14 cellular contexts compared by ENCODE assay signal in the genomic region with DNA sequence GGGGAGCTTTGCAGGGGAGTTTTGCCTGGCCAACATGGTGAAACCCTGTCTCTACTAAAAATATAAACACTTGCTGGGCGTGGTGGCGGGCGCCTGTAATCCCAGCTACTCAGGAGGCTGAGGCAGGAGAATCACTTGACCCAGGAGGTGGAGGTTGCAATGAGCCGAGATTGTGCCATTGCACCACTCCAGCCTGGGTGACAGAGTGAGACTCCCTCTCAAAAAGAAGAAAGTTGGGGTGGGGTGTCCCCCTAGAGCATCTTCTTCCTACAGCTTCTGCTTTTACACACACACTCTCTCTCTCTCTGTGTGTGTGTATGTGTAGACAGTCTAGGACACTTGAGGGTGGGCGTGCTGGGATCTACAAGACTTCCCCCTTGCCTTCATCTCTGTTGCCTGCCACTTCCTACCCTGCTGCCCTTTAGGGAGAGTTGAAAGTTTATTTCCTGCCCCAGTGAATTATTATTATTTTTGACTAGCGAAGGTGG. TPM values are rescaled to one million over a fixed set of nuclear protein-coding genes. Genes with fewer than 3 reads are reported as not detected.
DNase-seq lines count a peak whose midpoint lies in the region; ATAC-seq, FAIRE-seq and TF ChIP-seq lines count a peak whose summit lies in the region.
"Had no signal": no experiment of that assay in that cellular context is flagged by ENCODE, and none has a peak within 500 bp of the region (broad histone marks: within the 10 kb centered on the region; RNA-seq: fewer than 3 reads in every experiment).

No MANE protein-coding gene starts in this region.

- TF ChIP-seq CTCF in GM12878 (IDR thresholded peaks at IDR 0.05 in 2 of 3, conservative IDR thresholded peaks at IDR 0.05 in 1 of 3; ENCODE audit: control insufficient read depth in 2 of 3, extremely low read depth in 1 of 3, insufficient read depth in 1 of 3, low read depth in 3 of 3, low read length in 3 of 3) (no peak), type B pancreatic cell (conservative IDR thresholded peaks at IDR 0.05) (no peak), A673 (conservative IDR thresholded peaks at IDR 0.05; ENCODE audit: low read depth, low read length) (no peak)

- H3K9me3 Mint-ChIP-seq in activated naive CD4-positive, alpha-beta T cell treated with anti-CD3 and anti-CD28 coated beads, Interleukin-2, amount 50 U/mL, for 24 hours, result no peaks in the 10 kb centered on the region
- H3K9me3 Mint-ChIP-seq in type B pancreatic cell, result no peaks in the 10 kb centered on the region
- H3K9me3 Mint-ChIP-seq: CD8-positive, alpha-beta memory T cell; nephron had no signal

- H4K20me1 ChIP-seq in GM12878 (ENCODE audit: control insufficient read depth, insufficient read depth), result no peaks in the 10 kb centered on the region

- no peak for TF ChIP-seq POLR2A in GM12878 (IDR thresholded peaks at IDR 0.05; ENCODE audit: low read depth, low read length)

- peak overlapping the region; percentile 19 for H3K4me3 Mint-ChIP-seq in activated naive CD4-positive, alpha-beta T cell treated with anti-CD3 and anti-CD28 coated beads, Interleukin-2, amount 50 U/mL, for 24 hours
- H3K4me3 Mint-ChIP-seq in type B pancreatic cell, result no peak overlapping the region
- H3K4me3 Mint-ChIP-seq: CD8-positive, alpha-beta memory T cell; nephron had no signal

- H3K4me1 Mint-ChIP-seq in activated naive CD4-positive, alpha-beta T cell treated with anti-CD3 and anti-CD28 coated beads, Interleukin-2, amount 50 U/mL, for 24 hours, result peaks cover 18% of the 10 kb centered on the region
- H3K4me1 Mint-ChIP-seq in type B pancreatic cell (ENCODE audit: unreplicated experiment), result peaks cover 14% of the 10 kb centered on the region

- CTCF ChIA-PET in GM12878 (lab: Yijun Ruan, JAX), result interaction anchor here (0.6 to 21.2 kb wide), 10 partner anchors 8 to 697 kb away, joined by 3 to 930 read pairs (median 4); no protein-coding TSS in a partner anchor
- CTCF ChIA-PET in A673 (lab: Charles Lee), result no interaction called here

- H3K4me2 ChIP-seq in GM12878 (ENCODE audit: control insufficient read depth, insufficient read depth), result peak overlapping the region; percentile 65; the same call in 1 of the 2 replicates

- H3K9me3 ChIP-seq in HUES6 (ENCODE audit: control insufficient read depth, insufficient read depth, low read depth, low read length), result no peaks in the 10 kb centered on the region
- no peaks in the 10 kb centered on the region for H3K9me3 ChIP-seq in GM12878 (replicated peaks; ENCODE audit: control insufficient read depth, insufficient read depth, low read length)
- no peaks in the 10 kb centered on the region for H3K9me3 ChIP-seq in A673 (ENCODE audit: low read depth, low read length, poor library complexity, severe bottlenecking)
- H3K9me3 ChIP-seq: thoracic aorta had no signal

- POLR2A ChIA-PET in GM12878 (lab: Charles Lee), result interaction anchor here (0.6 to 2.3 kb wide), 11 partner anchors 9 to 291 kb away, joined by 3 to 11 read pairs (median 5); partner anchors contain the start of gene PLAU
- POLR2A ChIA-PET in A673 (lab: Charles Lee; ENCODE audit: low non-redundant PET), result no interaction called here

- in situ Hi-C loops in GM12878 (cut with MboI), result no loop called here

- H3K9ac ChIP-seq in HUES6 (ENCODE audit: low read length), result no peak overlapping the region
- no peak overlapping the region; the same call in 1 of the 2 replicates for H3K9ac ChIP-seq in GM12878 (ENCODE audit: control insufficient read depth, insufficient read depth, low read length)
- H3K9ac ChIP-seq: GM23248 had no signal

- TF ChIP-seq RAD21 in GM12878 (IDR thresholded peaks at IDR 0.05; ENCODE audit: insufficient read depth, low read depth, low read length), result no peak

- peak overlapping the region; percentile 82 for H3K27ac Mint-ChIP-seq in activated naive CD4-positive, alpha-beta T cell treated with anti-CD3 and anti-CD28 coated beads, Interleukin-2, amount 50 U/mL, for 24 hours
- peak overlapping the region; percentile 51 for H3K27ac Mint-ChIP-seq in type B pancreatic cell

- intact Hi-C loops in GM12878 (cut with micrococcal nuclease; ENCODE audit: unreplicated experiment) (no loop called here), A673 (cut with micrococcal nuclease; ENCODE audit: unreplicated experiment) (no loop called here)

- no peak for DNase-seq in activated naive CD4-positive, alpha-beta T cell treated with anti-CD3 and anti-CD28 coated beads, Interleukin-2, amount 50 U/mL, for 16 hours
- no peak for DNase-seq in GM12878 (ENCODE audit: low read depth, low spot score)
- DNase-seq in type B pancreatic cell (ENCODE audit: extremely low spot score, unreplicated experiment), result no peak
- no peak for DNase-seq in A673 (ENCODE audit: low spot score)
- DNase-seq in stimulated activated CD4-positive, alpha-beta T cell treated with anti-CD3 and anti-CD28 coated beads, Interleukin-1b, Interleukin-23, amount 100 ng/mL, for 48 hours, result no peak
- DNase-seq: GM23248, NCI-H524 had no signal

- FAIRE-seq in GM12878 (lab: Jason Lieb, UNC), result no peak
- FAIRE-seq: endometrium had no signal

- H2AFZ ChIP-seq in GM12878 (ENCODE audit: control insufficient read depth, low read depth, low read length), result peak overlapping the region; percentile 62
- H2AFZ ChIP-seq: GM23248 had no signal

- no peaks in the 10 kb centered on the region for H3K36me3 Mint-ChIP-seq in activated naive CD4-positive, alpha-beta T cell treated with anti-CD3 and anti-CD28 coated beads, Interleukin-2, amount 50 U/mL, for 24 hours
- no peaks in the 10 kb centered on the region for H3K36me3 Mint-ChIP-seq in type B pancreatic cell
- H3K36me3 Mint-ChIP-seq: CD8-positive, alpha-beta memory T cell had no signal

- H3K27ac ChIP-seq in HUES6 (ENCODE audit: low read depth, low read length) (0 out of 2 replicates have a peak overlapping the region, but pooled peaks have one; percentile 31), GM12878 (ENCODE audit: control insufficient read depth, insufficient read depth) (peak overlapping the region; percentile 68; the same call in 1 of the 2 replicates), A673 (ENCODE audit: low read depth, low read length, poor library complexity, severe bottlenecking) (no peak overlapping the region)
- H3K27ac ChIP-seq: GM23248, thoracic aorta had no signal

- H3K4me3 ChIP-seq in HUES6 (ENCODE audit: low read depth, low read length), result no peak overlapping the region
- H3K4me3 ChIP-seq in GM12878, result no peak overlapping the region
- no peak overlapping the region for H3K4me3 ChIP-seq in A673 (ENCODE audit: low read depth, low read length, poor library complexity, severe bottlenecking)
- H3K4me3 ChIP-seq: GM23248, thoracic aorta had no signal

- SMC1A ChIA-PET in GM12878 (lab: Charles Lee; ENCODE audit: uncharacterized antibody, unreplicated experiment), result interaction anchor here (0.9 to 34.4 kb wide), 10 partner anchors 12 to 235 kb away, joined by 3 to 1048 read pairs (median 4); no protein-coding TSS in a partner anchor

- H3K4me1 ChIP-seq in HUES6 (ENCODE audit: control insufficient read depth, insufficient read depth, low read length) (peaks cover 26% of the 10 kb centered on the region), GM12878 (ENCODE audit: control insufficient read depth, insufficient read depth, low read length) (peaks cover 13% of the 10 kb centered on the region), A673 (ENCODE audit: insufficient read depth, low read length, poor library complexity, severe bottlenecking) (no peaks in the 10 kb centered on the region)

- no peak for TF ChIP-seq EP300 in GM12878 (IDR thresholded peaks at IDR 0.05; ENCODE audit: borderline replicate concordance in 1 of 2, control insufficient read depth in 1 of 2, low read depth in 2 of 2, low read length in 2 of 2)

- RAD21 ChIA-PET in GM12878 (lab: Charles Lee; ENCODE audit: unreplicated experiment), result interaction anchor here (0.9 to 19.6 kb wide), 10 partner anchors 8 to 171 kb away, joined by 3 to 616 read pairs (median 5); partner anchors contain the start of genes CAMK2G and PLAU

- ATAC-seq in GM12878 (peak; percentile 53), GM19324 (IDR thresholded peaks at IDR 0.05; ENCODE audit: low FRiP score, unreplicated experiment) (no peak)

- WGBS in GM12878 (ENCODE audit: insufficient coverage, insufficient replicate concordance, low lambda C conversion rate, missing lambda C conversion rate), result 44% methylated on average over 6 of the region's 6 CpGs

- H3K36me3 ChIP-seq in HUES6 (ENCODE audit: control insufficient read depth, insufficient read depth, low read length) (no peaks in the 10 kb centered on the region), GM12878 (ENCODE audit: control insufficient read depth in 2 of 2, insufficient read depth in 2 of 2, low read length in 1 of 2) (no peaks in the 10 kb centered on the region), A673 (ENCODE audit: insufficient read depth, low read length, poor library complexity, severe bottlenecking) (no peaks in the 10 kb centered on the region)
- H3K36me3 ChIP-seq: thoracic aorta had no signal

- H3K27me3 Mint-ChIP-seq in activated naive CD4-positive, alpha-beta T cell treated with anti-CD3 and anti-CD28 coated beads, Interleukin-2, amount 50 U/mL, for 24 hours, result peaks cover 3% of the 10 kb centered on the region
- no peaks in the 10 kb centered on the region for H3K27me3 Mint-ChIP-seq in type B pancreatic cell

- BruUV-seq in GM12878 (replicated peaks; lab: Mats Ljungman, UMichigan) (no TSS peak), A673 (replicated peaks; lab: Mats Ljungman, UMichigan) (no TSS peak)

- no peaks in the 10 kb centered on the region for H3K27me3 ChIP-seq in HUES6 (ENCODE audit: control insufficient read depth, insufficient read depth, low read length)
- H3K27me3 ChIP-seq in GM12878 (replicated peaks in 1 of 2; ENCODE audit: control insufficient read depth in 2 of 2, insufficient read depth in 2 of 2, low read length in 1 of 2), result no peaks in the 10 kb centered on the region
- H3K27me3 ChIP-seq in A673 (replicated peaks; ENCODE audit: insufficient read depth, low read depth, low read length, poor library complexity), result no peaks in the 10 kb centered on the region

- no peaks in the 10 kb centered on the region for H3K79me2 ChIP-seq in GM12878 (ENCODE audit: control insufficient read depth, insufficient read depth, low read length)

RNA-seq across cellular contexts. Expression of gene PLAU, which starts 21.7 kb away (rescaled TPM):
- 11.2 and 14.9 TPM in 2 replicates for total RNA-seq in GM12878 (2013; cell fraction: nucleolus; rRNA removed)
- 11.2 and 11.9 TPM in 2 replicates for total RNA-seq in GM12878 (2014; rRNA removed)
- total RNA-seq in GM12878 (2014; rRNA removed; fragmentation: Illumina TruSeq; extraction: Trizol), result 9.3 and 16.0 TPM in 2 replicates
- 15.2 and 17.1 TPM in 2 replicates for total RNA-seq in GM12878 (2021)
- 0.20 TPM for polyA plus RNA-seq in GM12878 (2011; ENCODE audit: low read depth)
- 2.0 and 2.5 TPM in 2 replicates for polyA plus RNA-seq in GM12878 (2011; rRNA removed)
- 3.2 and 4.3 TPM in 2 replicates for polyA plus RNA-seq in GM12878 (2011; cell fraction: cytosol; rRNA removed)
- polyA plus RNA-seq in GM12878 (2011; cell fraction: nucleus; rRNA removed), result 5.4 and 7.6 TPM in 2 replicates
- 0.54 and 1.2 TPM in 2 replicates for polyA plus RNA-seq in GM12878 (2012)
- 10.4 and 12.8 TPM in 2 replicates for polyA plus RNA-seq in GM12878 (2014; fragmentation: Illumina TruSeq; extraction: Trizol)
- 1 to 10 TPM; 5.7 to 8.0 TPM for polyA plus RNA-seq in GM12878 (2014; fragmentation: Nextera tagmentation; extraction: Ambion mirVana)
- polyA plus RNA-seq in GM12878 (2014; rRNA removed), result 11.1 and 12.2 TPM in 2 replicates
- 10 to 100 TPM; 16.9 to 20.9 TPM for polyA plus RNA-seq in GM12878 (2016; fragmentation: Nextera tagmentation; extraction: Ambion mirVana)
- polyA minus RNA-seq in GM12878 (2011; rRNA and poly(A)+ RNA removed), result 2.0 and 2.3 TPM in 2 replicates
- 0.62 and 1.2 TPM in 2 replicates for polyA minus RNA-seq in GM12878 (2011; cell fraction: cytosol; rRNA and poly(A)+ RNA removed)
- 1.1 and 1.2 TPM in 2 replicates for polyA minus RNA-seq in GM12878 (2011; cell fraction: nucleus; rRNA and poly(A)+ RNA removed)
- 3.5 and 5.5 TPM in 2 replicates for total RNA-seq in type B pancreatic cell (ENCODE audit: low replicate concordance)
- 6.9 and 8.3 TPM in 2 replicates for total RNA-seq in A673 (2021)
- polyA plus RNA-seq: CD8-positive, alpha-beta memory T cell had no signal

RNA-seq across cellular contexts. Expression of gene CAMK2G, which starts 58.3 kb away (rescaled TPM):
- 42.9 and 44.2 TPM in 2 replicates for total RNA-seq in GM12878 (2013; cell fraction: nucleolus; rRNA removed)
- total RNA-seq in GM12878 (2014; rRNA removed) (15.9 and 18.0 TPM in 2 replicates), GM12878 (2014; rRNA removed; fragmentation: Illumina TruSeq; extraction: Trizol) (15.1 and 15.8 TPM in 2 replicates), GM12878 (2021) (18.9 and 20.9 TPM in 2 replicates), type B pancreatic cell (ENCODE audit: low replicate concordance) (24.9 and 27.5 TPM in 2 replicates), A673 (2021) (32.7 and 40.3 TPM in 2 replicates)
- polyA plus RNA-seq in GM12878 (2011; ENCODE audit: low read depth), result 8.6 TPM
- polyA plus RNA-seq in GM12878 (2011; rRNA removed) (14.3 and 19.7 TPM in 2 replicates), GM12878 (2014; fragmentation: Illumina TruSeq; extraction: Trizol) (21.1 and 22.9 TPM in 2 replicates), GM12878 (2014; fragmentation: Nextera tagmentation; extraction: Ambion mirVana) (1 to 10 TPM; 5.5 to 6.9 TPM), GM12878 (2014; rRNA removed) (23.4 and 24.3 TPM in 2 replicates), GM12878 (2016; fragmentation: Nextera tagmentation; extraction: Ambion mirVana) (10 to 100 TPM; 13.9 TPM)
- 19.0 and 21.6 TPM in 2 replicates for polyA plus RNA-seq in GM12878 (2011; cell fraction: cytosol; rRNA removed)
- 39.5 and 45.1 TPM in 2 replicates for polyA plus RNA-seq in GM12878 (2011; cell fraction: nucleus; rRNA removed)
- 10.3 and 10.8 TPM in 2 replicates for polyA plus RNA-seq in GM12878 (2012)
- 17.9 and 21.1 TPM in 2 replicates for polyA minus RNA-seq in GM12878 (2011; rRNA and poly(A)+ RNA removed)
- 4.0 and 7.3 TPM in 2 replicates for polyA minus RNA-seq in GM12878 (2011; cell fraction: cytosol; rRNA and poly(A)+ RNA removed)
- polyA minus RNA-seq in GM12878 (2011; cell fraction: nucleus; rRNA and poly(A)+ RNA removed), result 11.5 and 22.0 TPM in 2 replicates
